27 cellular contexts compared by ENCODE assay signal in the genomic region with DNA sequence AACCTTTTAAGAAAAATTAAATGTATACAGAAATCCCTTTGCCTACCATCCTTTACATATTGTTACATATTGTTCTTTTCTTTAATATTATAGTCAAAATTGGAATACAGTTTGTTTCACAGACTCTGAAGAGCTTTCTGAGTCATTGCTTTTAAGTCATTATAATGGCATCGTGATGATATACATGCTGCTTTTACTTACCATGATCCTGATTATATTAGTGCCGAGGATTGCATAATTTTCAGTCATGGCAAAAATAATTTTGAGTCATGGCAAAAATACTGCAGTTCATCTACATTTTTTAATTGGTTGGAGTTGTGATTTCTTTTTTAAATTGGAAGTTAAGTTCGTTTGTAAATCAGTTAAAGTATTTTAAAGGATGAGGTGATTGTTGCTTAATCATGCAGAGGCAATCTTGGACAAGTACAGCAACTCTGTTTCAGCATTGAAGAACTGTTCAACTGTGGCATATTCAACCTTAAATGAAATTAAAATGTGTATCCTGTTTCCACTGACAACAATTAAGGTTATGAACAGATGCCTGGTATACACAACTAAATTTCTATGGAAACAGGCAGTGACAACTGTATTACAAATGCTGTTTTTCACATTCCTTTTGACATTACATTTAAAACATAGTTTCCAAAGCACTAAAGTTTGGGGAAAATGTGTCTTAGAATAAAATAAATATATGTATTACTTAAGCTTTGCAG.
DNase-seq lines count a peak whose midpoint lies in the region; ATAC-seq, FAIRE-seq and TF ChIP-seq lines count a peak whose summit lies in the region.
"Had no signal": no experiment of that assay in that cellular context is flagged by ENCODE, and none has a peak within 500 bp of the region (broad histone marks: within the 10 kb centered on the region; RNA-seq: fewer than 3 reads in every experiment).

No MANE protein-coding gene starts in this region.

- no peak overlapping the region for H3K27ac Mint-ChIP-seq in CD8-positive, alpha-beta T cell
- H3K27ac Mint-ChIP-seq: activated CD4-positive, alpha-beta memory T cell treated with anti-CD3 and anti-CD28 coated beads for 36 hours; neural progenitor cell had no signal

- peaks cover 4 to 18% of the 10 kb centered on the region in 2 experiments for H3K36me3 ChIP-seq in keratinocyte (ENCODE audit: control insufficient read depth in 2 of 2, extremely low read depth in 1 of 2, insufficient read depth in 2 of 2, low read length in 2 of 2)
- H3K36me3 ChIP-seq in CD8-positive, alpha-beta T cell (ENCODE audit: insufficient read depth, low read length) = peaks cover 35% of the 10 kb centered on the region

- no peak overlapping the region for H3K9ac ChIP-seq in keratinocyte (ENCODE audit: control insufficient read depth, extremely low read depth, insufficient read depth, low read length)
- H3K9ac ChIP-seq: KMS-11, neural progenitor cell had no signal

- CTCF ChIA-PET in CD8-positive, alpha-beta T cell (lab: Charles Lee) = interaction anchor here (0.6 to 1.8 kb wide), 3 partner anchors 11 to 557 kb away, joined by 3 to 6 read pairs (median 3); no protein-coding TSS in a partner anchor

- TF ChIP-seq CTCF in choroid plexus epithelial cell (conservative IDR thresholded peaks at IDR 0.05; ENCODE audit: low read depth, low read length) (no peak), keratinocyte (optimal IDR thresholded peaks at IDR 0.05 in 1 of 3, IDR thresholded peaks at IDR 0.05 in 1 of 3, conservative IDR thresholded peaks at IDR 0.05 in 1 of 3; ENCODE audit: extremely low read depth in 1 of 3, insufficient read depth in 2 of 3, low read length in 3 of 3) (no peak)
- no peak for TF ChIP-seq CTCF in CD8-positive, alpha-beta T cell (IDR thresholded peaks at IDR 0.05)

- no peaks in the 10 kb centered on the region for H3K79me2 ChIP-seq in keratinocyte (ENCODE audit: control insufficient read depth, insufficient read depth, low read length)

- intact Hi-C loops in CD8-positive, alpha-beta T cell (cut with DNase I, micrococcal nuclease) = loop anchor here in 1 of 2 experiments (2.0 kb wide), 1 partner anchor 703 kb away; no protein-coding TSS in a partner anchor

- H3K4me3 Mint-ChIP-seq in CD8-positive, alpha-beta T cell = no peak overlapping the region
- H3K4me3 Mint-ChIP-seq: activated CD4-positive, alpha-beta memory T cell treated with anti-CD3 and anti-CD28 coated beads for 36 hours; central memory CD8-positive, alpha-beta T cell; immature natural killer cell; neural progenitor cell had no signal

- H3K4me3 ChIP-seq in choroid plexus epithelial cell (ENCODE audit: low read depth, low read length) (no peak overlapping the region), keratinocyte (ENCODE audit: control insufficient read depth in 2 of 3, extremely low read depth in 1 of 3, insufficient read depth in 2 of 3, low read depth in 1 of 3, low read length in 3 of 3) (no peak overlapping the region)
- no peak overlapping the region for H3K4me3 ChIP-seq in CD8-positive, alpha-beta T cell (ENCODE audit: low read depth, low read length)
- H3K4me3 ChIP-seq: esophagus squamous epithelium, neural progenitor cell, spleen, upper lobe of right lung had no signal

- FAIRE-seq in keratinocyte (lab: Jason Lieb, UNC) = peak; percentile 17
- FAIRE-seq: GM18507 had no signal

- ATAC-seq in GM21423 (IDR thresholded peaks at IDR 0.05; ENCODE audit: unreplicated experiment) = no peak
- no peak for ATAC-seq in CD8-positive, alpha-beta T cell
- ATAC-seq: upper lobe of right lung had no signal

- dilution Hi-C loops in keratinocyte (cut with MboI; ENCODE audit: extremely low pct_ligation_motif_present, low sequenced_read_pairs) = no loop called here

- H3K36me3 Mint-ChIP-seq in CD8-positive, alpha-beta T cell = peaks cover 63% of the 10 kb centered on the region

- no peaks in the 10 kb centered on the region for H3K9me3 ChIP-seq in keratinocyte (ENCODE audit: control insufficient read depth, low read depth, low read length)
- no peaks in the 10 kb centered on the region for H3K9me3 ChIP-seq in CD8-positive, alpha-beta T cell (ENCODE audit: low read length)
- H3K9me3 ChIP-seq: BE2C, Caco-2, esophagus squamous epithelium, spleen, upper lobe of right lung had no signal

- no peak overlapping the region for H3K27ac ChIP-seq in keratinocyte (ENCODE audit: control insufficient read depth, insufficient read depth, low read length)
- H3K27ac ChIP-seq in CD8-positive, alpha-beta T cell (ENCODE audit: low read depth, low read length) = no peak overlapping the region
- H3K27ac ChIP-seq: esophagus squamous epithelium, KMS-11, neural progenitor cell, spleen, upper lobe of right lung had no signal

- no peaks in the 10 kb centered on the region for H3K27me3 Mint-ChIP-seq in CD8-positive, alpha-beta T cell (ENCODE audit: low read depth)
- H3K27me3 Mint-ChIP-seq: activated CD4-positive, alpha-beta memory T cell treated with anti-CD3 and anti-CD28 coated beads for 36 hours; central memory CD8-positive, alpha-beta T cell had no signal

- no peaks in the 10 kb centered on the region for H3K27me3 ChIP-seq in keratinocyte (ENCODE audit: control insufficient read depth, extremely low read depth, insufficient read depth, low read length)
- no peaks in the 10 kb centered on the region for H3K27me3 ChIP-seq in CD8-positive, alpha-beta T cell (ENCODE audit: insufficient read depth, low read length)
- H3K27me3 ChIP-seq: BE2C, esophagus squamous epithelium, neural progenitor cell, spleen, upper lobe of right lung had no signal

- in situ Hi-C loops in KBM-7 (cut with MboI; ENCODE audit: low pct_unique_long_range_greater_than_20kb, low sequenced_read_pairs) = no loop called here

- POLR2A ChIA-PET in CD8-positive, alpha-beta T cell (lab: Charles Lee) = no interaction called here

- peaks cover 12% of the 10 kb centered on the region for H3K4me1 Mint-ChIP-seq in CD8-positive, alpha-beta T cell (ENCODE audit: low read depth)
- H3K4me1 Mint-ChIP-seq: neural progenitor cell had no signal

- H3K4me1 ChIP-seq in keratinocyte (ENCODE audit: control insufficient read depth, extremely low read depth, insufficient read depth, low read length) = no peaks in the 10 kb centered on the region
- H3K4me1 ChIP-seq in CD8-positive, alpha-beta T cell (ENCODE audit: insufficient read depth, low read length) = no peaks in the 10 kb centered on the region
- H3K4me1 ChIP-seq: Caco-2, esophagus squamous epithelium, upper lobe of right lung had no signal

- H4K20me1 ChIP-seq in keratinocyte (ENCODE audit: control insufficient read depth, extremely low read depth, insufficient read depth, low read length) = no peaks in the 10 kb centered on the region

- no peak overlapping the region for H3K4me2 ChIP-seq in keratinocyte (ENCODE audit: control insufficient read depth, extremely low read depth, insufficient read depth, low read depth, low read length)
- H3K4me2 ChIP-seq: KMS-11, neural progenitor cell had no signal

- H3K9me1 ChIP-seq in keratinocyte (ENCODE audit: control insufficient read depth, extremely low read depth, insufficient read depth, low read length) = no peaks in the 10 kb centered on the region

- peak; percentile 80 for DNase-seq in ELR (ENCODE audit: low read depth)
- DNase-seq in M059J (ENCODE audit: low read depth) = peak; percentile 3
- peak; percentile 56 for DNase-seq in choroid plexus epithelial cell (ENCODE audit: low read depth)
- DNase-seq in keratinocyte (ENCODE audit: low read depth, low spot score) = no peak
- no peak for DNase-seq in activated T-cell treated with anti-CD3 and anti-CD28 coated beads for 4 hours
- no peak for DNase-seq in KBM-7
- DNase-seq in CD8-positive, alpha-beta T cell = no peak
- DNase-seq: activated CD4-positive, alpha-beta memory T cell treated with anti-CD3 and anti-CD28 coated beads for 36 hours; activated CD4-positive, CD25-positive, alpha-beta regulatory T cell; activated gamma-delta T cell treated with Interleukin-2 at 50 U/mL for 16 hours; anterior cingulate cortex; BE2C; Caco-2; DND-41; effector CD4-positive, alpha-beta T cell; esophagus squamous epithelium; NCI-H1092; NCI-H1930; spleen; stimulated activated CD8-positive, alpha-beta memory T cell treated with anti-CD3 and anti-CD28 coated beads, Interleukin-4, amount 100 ng/mL, for 48 hours; upper lobe of right lung had no signal

- H3K9me3 Mint-ChIP-seq in CD8-positive, alpha-beta T cell = no peaks in the 10 kb centered on the region
- H3K9me3 Mint-ChIP-seq: activated CD4-positive, alpha-beta memory T cell treated with anti-CD3 and anti-CD28 coated beads for 36 hours; central memory CD8-positive, alpha-beta T cell; immature natural killer cell; neural progenitor cell had no signal

- H2AFZ ChIP-seq in keratinocyte (ENCODE audit: control insufficient read depth, low read length) = no peak overlapping the region
- H2AFZ ChIP-seq: neural progenitor cell had no signal

Comparison
In these comparisons a context has a peak if more than half of its experiments do, and no peak if none do; other contexts are left out.
1. DNase-seq: peak in ELR (single experiment), M059J (single experiment) and choroid plexus epithelial cell (single experiment); none in keratinocyte (single experiment), activated T-cell treated with anti-CD3 and anti-CD28 coated beads for 4 hours (single experiment), KBM-7 (single experiment) and CD8-positive, alpha-beta T cell (0 of 7).